7 cellular contexts compared by ENCODE assay signal in genomic region chr9:136729144-136729543, GRCh38. TPM values are rescaled to one million over a fixed set of nuclear protein-coding genes. Genes with fewer than 3 reads are reported as not detected.
DNase-seq lines count a peak whose midpoint lies in the region; ATAC-seq and TF ChIP-seq lines count a peak whose summit lies in the region.

No MANE protein-coding gene starts in this region.

- H3K27me3 ChIP-seq in foreskin keratinocyte, result no peaks in the 10 kb centered on the region

- H3K4me1 Mint-ChIP-seq in HFFc6 (ENCODE audit: low read depth), result peaks cover 30% of the 10 kb centered on the region
- H3K4me1 Mint-ChIP-seq in T-helper 2 cell treated with Interferon-gamma antibody and Interleukin-4, amounts not matched to agents 5 μg/mL and 100 μg/mL, for 36 hours (ENCODE audit: low read depth), result peaks cover 16% of the 10 kb centered on the region
- peaks cover 56% of the 10 kb centered on the region for H3K4me1 Mint-ChIP-seq in stimulated activated memory B cell treated with anti-CD40 and anti-IgM and Interleukin-4, amounts not matched to agents 10 μg/mL and 1 μg/mL and 100 μg/mL, for 72 hours

- H3K27ac ChIP-seq in foreskin keratinocyte, result no peak overlapping the region

- H3K27me3 Mint-ChIP-seq in HFFc6 (ENCODE audit: insufficient read depth), result peaks cover 12% of the 10 kb centered on the region
- no peaks in the 10 kb centered on the region for H3K27me3 Mint-ChIP-seq in T-helper 2 cell treated with Interferon-gamma antibody and Interleukin-4, amounts not matched to agents 5 μg/mL and 100 μg/mL, for 36 hours (ENCODE audit: low read depth)
- no peaks in the 10 kb centered on the region for H3K27me3 Mint-ChIP-seq in stimulated activated memory B cell treated with anti-CD40 and anti-IgM and Interleukin-4, amounts not matched to agents 10 μg/mL and 1 μg/mL and 100 μg/mL, for 72 hours

- H3K9me3 Mint-ChIP-seq in HFFc6, result peaks cover 5% of the 10 kb centered on the region; the same call in 1 of the 2 replicates
- no peaks in the 10 kb centered on the region for H3K9me3 Mint-ChIP-seq in T-helper 2 cell treated with Interferon-gamma antibody and Interleukin-4, amounts not matched to agents 5 μg/mL and 100 μg/mL, for 36 hours
- H3K9me3 Mint-ChIP-seq in stimulated activated memory B cell treated with anti-CD40 and anti-IgM and Interleukin-4, amounts not matched to agents 10 μg/mL and 1 μg/mL and 100 μg/mL, for 72 hours, result no peaks in the 10 kb centered on the region

- peaks cover 8% of the 10 kb centered on the region for H3K4me1 ChIP-seq in foreskin keratinocyte

- DNase-seq in HFFc6 (no peak), foreskin keratinocyte (no peak), NCI-H146 treated with DMSO at 0.1 percent for 48 hours (lab: John Stamatoyannopoulos, UW; ENCODE audit: unreplicated experiment) (no peak), activated gamma-delta T cell treated with Interleukin-2 at 50 U/mL for 16 hours (no peak), cerebellar nuclear complex (lab: John Stamatoyannopoulos, UW) (no peak)
- no peak for DNase-seq in T-helper 2 cell treated with Interferon-gamma antibody and Interleukin-4, amounts not matched to agents 5 μg/mL and 100 μg/mL, for 36 hours (ENCODE audit: low spot score)

- no peak overlapping the region for H3K27ac Mint-ChIP-seq in HFFc6
- H3K27ac Mint-ChIP-seq in T-helper 2 cell treated with Interferon-gamma antibody and Interleukin-4, amounts not matched to agents 5 μg/mL and 100 μg/mL, for 36 hours, result peak overlapping the region; percentile 26
- peak overlapping the region; percentile 46 for H3K27ac Mint-ChIP-seq in stimulated activated memory B cell treated with anti-CD40 and anti-IgM and Interleukin-4, amounts not matched to agents 10 μg/mL and 1 μg/mL and 100 μg/mL, for 72 hours

- H3K4me3 Mint-ChIP-seq in HFFc6, result peak overlapping the region; percentile 74
- peak overlapping the region; percentile 37 for H3K4me3 Mint-ChIP-seq in T-helper 2 cell treated with Interferon-gamma antibody and Interleukin-4, amounts not matched to agents 5 μg/mL and 100 μg/mL, for 36 hours
- H3K4me3 Mint-ChIP-seq in stimulated activated memory B cell treated with anti-CD40 and anti-IgM and Interleukin-4, amounts not matched to agents 10 μg/mL and 1 μg/mL and 100 μg/mL, for 72 hours, result peak overlapping the region; percentile 86

- TF ChIP-seq CTCF in HFFc6 (IDR thresholded peaks at IDR 0.05) (no peak), foreskin keratinocyte (conservative IDR thresholded peaks at IDR 0.05) (no peak)

- ATAC-seq in foreskin keratinocyte, result peak; percentile 4
- peak; percentile 11 for ATAC-seq in stimulated activated memory B cell treated with anti-CD40 and anti-IgM and Interleukin-4, amounts not matched to agents 10 μg/mL and 1 μg/mL and 100 μg/mL, for 72 hours

- H3K36me3 Mint-ChIP-seq in HFFc6 (ENCODE audit: low read depth), result peaks cover 21% of the 10 kb centered on the region
- H3K36me3 Mint-ChIP-seq in T-helper 2 cell treated with Interferon-gamma antibody and Interleukin-4, amounts not matched to agents 5 μg/mL and 100 μg/mL, for 36 hours (ENCODE audit: low read depth), result peaks cover 28% of the 10 kb centered on the region
- H3K36me3 Mint-ChIP-seq in stimulated activated memory B cell treated with anti-CD40 and anti-IgM and Interleukin-4, amounts not matched to agents 10 μg/mL and 1 μg/mL and 100 μg/mL, for 72 hours, result peaks cover 25% of the 10 kb centered on the region

RNA-seq across cellular contexts. Expression of gene LCN10, which starts 13.6 kb away (rescaled TPM):
- not detected for total RNA-seq in HFFc6 (2021; fragmentation: NEBNext Ultra II Directional; extraction: Animal tissue kit (Norgen Biotek cat#: 25700))
- total RNA-seq in foreskin keratinocyte, result not detected in 2 replicates
- not detected in 2 replicates for polyA plus RNA-seq in foreskin keratinocyte

RNA-seq across cellular contexts. Expression of gene DIPK1B, which starts 16.8 kb away (rescaled TPM):
- total RNA-seq in HFFc6 (2021; fragmentation: NEBNext Ultra II Directional; extraction: Animal tissue kit (Norgen Biotek cat#: 25700)), result not detected
- total RNA-seq in foreskin keratinocyte, result 0.07 and 0.21 TPM in 2 replicates
- polyA plus RNA-seq in foreskin keratinocyte, result 0.18 and 0.19 TPM in 2 replicates

RNA-seq across cellular contexts. Expression of gene LCN6, which starts 19.2 kb away (rescaled TPM):
- total RNA-seq in HFFc6 (2021; fragmentation: NEBNext Ultra II Directional; extraction: Animal tissue kit (Norgen Biotek cat#: 25700)), result not detected
- not detected in 2 replicates for total RNA-seq in foreskin keratinocyte
- polyA plus RNA-seq in foreskin keratinocyte, result not detected in 2 replicates

RNA-seq across cellular contexts. Expression of gene LCN8, which starts 28.9 kb away (rescaled TPM):
- not detected for total RNA-seq in HFFc6 (2021; fragmentation: NEBNext Ultra II Directional; extraction: Animal tissue kit (Norgen Biotek cat#: 25700))
- total RNA-seq in foreskin keratinocyte, result not detected in 2 replicates
- polyA plus RNA-seq in foreskin keratinocyte, result not detected in 2 replicates

RNA-seq across cellular contexts. Expression of gene LCN15, which starts 35.2 kb away (rescaled TPM):
- total RNA-seq in HFFc6 (2021; fragmentation: NEBNext Ultra II Directional; extraction: Animal tissue kit (Norgen Biotek cat#: 25700)), result not detected
- total RNA-seq in foreskin keratinocyte, result not detected in 2 replicates
- not detected in 2 replicates for polyA plus RNA-seq in foreskin keratinocyte
